Comparison of ENCODE assay signal across 23 cellular contexts in the genomic region with DNA sequence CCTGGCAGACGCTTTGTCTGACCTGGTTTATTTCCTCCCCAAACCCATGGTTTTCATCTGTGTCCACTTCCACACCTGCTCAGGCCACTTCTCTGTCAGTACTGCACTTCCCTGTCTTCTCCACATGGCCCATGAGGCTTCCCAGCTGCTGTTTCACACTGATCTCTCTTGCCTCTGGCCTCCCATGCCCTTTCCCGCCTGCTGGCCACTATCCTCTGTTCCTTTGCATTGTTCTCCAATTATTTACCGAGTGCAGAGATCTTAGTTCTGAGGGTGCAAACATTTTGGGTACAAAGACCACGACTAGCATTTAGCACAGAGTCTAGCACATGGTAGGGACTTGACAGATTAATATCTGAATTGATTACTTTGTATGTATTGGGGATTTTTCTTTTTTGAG.
"Had no signal": no experiment of that assay in that cellular context is flagged by ENCODE, and none has a peak within 500 bp of the region (broad histone marks: within the 10 kb centered on the region; RNA-seq: fewer than 3 reads in every experiment).

No MANE protein-coding gene starts in this region.

- H3K27ac Mint-ChIP-seq: naive thymus-derived CD8-positive, alpha-beta T cell; nephron; stimulated activated naive CD8-positive, alpha-beta T cell treated with anti-CD3 and anti-CD28 coated beads, Interleukin-15, Interleukin-2, amounts not matched to agents 100 ng/mL and 50 ng/mL, for 24 hours; type B pancreatic cell had no signal

- H3K9me3 ChIP-seq: pancreas, suprapubic skin, thoracic aorta, tibial artery, vagina had no signal

- H3K4me1 Mint-ChIP-seq: naive thymus-derived CD8-positive, alpha-beta T cell; nephron; neural crest cell had no signal

- FAIRE-seq: pancreas had no signal

- H3K36me3 Mint-ChIP-seq: naive thymus-derived CD8-positive, alpha-beta T cell; type B pancreatic cell had no signal

- ATAC-seq: naive thymus-derived CD8-positive, alpha-beta T cell; pancreas; psoas muscle; sciatic nerve had no signal

- H3K27me3 Mint-ChIP-seq: stimulated activated naive CD8-positive, alpha-beta T cell treated with anti-CD3 and anti-CD28 coated beads, Interleukin-15, Interleukin-2, amounts not matched to agents 100 ng/mL and 50 ng/mL, for 24 hours had no signal

- DNase-seq: hypothalamus; islet precursor cell; left ventricle myocardium inferior; naive thymus-derived CD8-positive, alpha-beta T cell; nucleus accumbens; pancreas; psoas muscle; stimulated activated CD4-positive, alpha-beta T cell treated with anti-CD3 and anti-CD28 coated beads, Interleukin-12 subunit alpha, Interleukin-12 subunit beta, amount 100 ng/mL, for 4 hours; stimulated activated CD4-positive, alpha-beta T cell treated with anti-CD3 and anti-CD28 coated beads, Interleukin-15, amount 100 ng/mL, for 24 hours; stimulated activated CD4-positive, alpha-beta T cell treated with anti-CD3 and anti-CD28 coated beads, Interleukin-2, amount 100 ng/mL, for 24 hours; stimulated activated CD4-positive, alpha-beta T cell treated with anti-CD3 and anti-CD28 coated beads, Interleukin-4, amount 100 ng/mL, for 1 hour; stimulated activated naive CD4-positive, alpha-beta T cell; tibial artery had no signal

- H3K4me3 ChIP-seq: left ventricle myocardium inferior, lung, pancreas, psoas muscle, skin epidermis, suprapubic skin, thoracic aorta, tibial artery, vagina had no signal

- H3K4me3 Mint-ChIP-seq: naive thymus-derived CD8-positive, alpha-beta T cell; nephron; neural crest cell; stimulated activated naive CD8-positive, alpha-beta T cell treated with anti-CD3 and anti-CD28 coated beads, Interleukin-15, Interleukin-2, amounts not matched to agents 100 ng/mL and 50 ng/mL, for 24 hours; type B pancreatic cell had no signal

- H3K4me1 ChIP-seq: left ventricle myocardium inferior, pancreas, psoas muscle, suprapubic skin, tibial artery, vagina had no signal

- H3K27ac ChIP-seq: left ventricle myocardium inferior, pancreas, psoas muscle, skin epidermis, suprapubic skin, thoracic aorta, tibial artery, vagina had no signal

- H3K36me3 ChIP-seq: left ventricle myocardium inferior, pancreas, suprapubic skin, thoracic aorta, tibial artery, vagina had no signal

- H3K27me3 ChIP-seq: pancreas, suprapubic skin, tibial artery, vagina had no signal

- H3K9me3 Mint-ChIP-seq: nephron; neural crest cell; stimulated activated naive CD8-positive, alpha-beta T cell treated with anti-CD3 and anti-CD28 coated beads, Interleukin-15, Interleukin-2, amounts not matched to agents 100 ng/mL and 50 ng/mL, for 24 hours; type B pancreatic cell had no signal
